8 cellular contexts compared by ENCODE assay signal in genomic region chr12:101280006-101280505, GRCh38. TPM values are rescaled to one million over a fixed set of nuclear protein-coding genes. Genes with fewer than 3 reads are reported as not detected.
DNase-seq lines count a peak whose midpoint lies in the region; ATAC-seq, FAIRE-seq and TF ChIP-seq lines count a peak whose summit lies in the region.

UTP20 (plus strand) TSS chr12:101280105; CDS start chr12:101280283, 178 bp downstream.

- peaks cover 4% of the 10 kb centered on the region; the same call in 1 of the 2 replicates for H3K79me2 ChIP-seq in H9 (ENCODE audit: insufficient read depth, low read length)
- H3K79me2 ChIP-seq in neural cell (replicated peaks; ENCODE audit: insufficient read depth, low read length) = no peaks in the 10 kb centered on the region

- H3K9me3 ChIP-seq in H9 (ENCODE audit: control insufficient read depth, low read depth, low read length) (no peaks in the 10 kb centered on the region), neural cell (ENCODE audit: low read length) (no peaks in the 10 kb centered on the region)

- peak; percentile 99 for ATAC-seq in stimulated activated naive CD8-positive, alpha-beta T cell treated with anti-CD3 and anti-CD28 coated beads, Interleukin-15, amount 100 ng/mL, for 72 hours

- H3K4me1 Mint-ChIP-seq in H9 = 0 out of 4 replicates have a peak, but pooled peaks cover 0 to 4% of the 10 kb centered on the region in 2 experiments
- H3K4me1 Mint-ChIP-seq in stimulated activated naive CD8-positive, alpha-beta T cell treated with anti-CD3 and anti-CD28 coated beads, Interleukin-15, amount 100 ng/mL, for 72 hours = peaks cover 10% of the 10 kb centered on the region

- H3K4me3 ChIP-seq in neural cell (ENCODE audit: low read length) = peak within 1 kb of the TSS; percentile 94

- no peak within 1 kb of the TSS for H3T11ph ChIP-seq in H9 (ENCODE audit: low read length)

- H2BK5ac ChIP-seq in H9 (ENCODE audit: insufficient read length, low read length) = no peak within 1 kb of the TSS

- no peaks in the 10 kb centered on the region for H3F3A ChIP-seq in neural cell (ENCODE audit: insufficient read depth, low read length, poor library complexity, severe bottlenecking)

- no peak within 1 kb of the TSS for H3K27ac ChIP-seq in H9 (ENCODE audit: insufficient read length, low read depth, low read length)
- peak within 1 kb of the TSS; percentile 43 for H3K27ac ChIP-seq in neural cell (ENCODE audit: low read length)

- peak within 1 kb of the TSS; percentile 93 for H3K14ac ChIP-seq in H9 (ENCODE audit: insufficient read depth, low read length)

- no peak within 1 kb of the TSS for H3K23ac ChIP-seq in H9 (ENCODE audit: insufficient read length, low read depth, low read length)

- no peak within 1 kb of the TSS for H2BK15ac ChIP-seq in H9 (ENCODE audit: low read depth, low read length)

- peaks cover 3% of the 10 kb centered on the region; the same call in 1 of the 2 replicates for H3K27me3 Mint-ChIP-seq in H9 (ENCODE audit: low read depth)
- H3K27me3 Mint-ChIP-seq in stimulated activated naive CD8-positive, alpha-beta T cell treated with anti-CD3 and anti-CD28 coated beads, Interleukin-15, amount 100 ng/mL, for 72 hours = peaks cover 21% of the 10 kb centered on the region

- H3K4me2 ChIP-seq in H9 (ENCODE audit: insufficient read depth, insufficient read length, low read length) (peak within 1 kb of the TSS; percentile 86), neural cell (ENCODE audit: low read length) (peak within 1 kb of the TSS; percentile 58)

- peak within 1 kb of the TSS; percentile 98 for H3K9ac ChIP-seq in H9 (ENCODE audit: extremely low read depth, insufficient read length, low read length)
- peak within 1 kb of the TSS; percentile 62 for H3K9ac ChIP-seq in neural cell (ENCODE audit: low read length)

- H3K36me3 ChIP-seq in neural cell (ENCODE audit: insufficient read depth, low read length) = no peaks in the 10 kb centered on the region

- H2BK12ac ChIP-seq in H9 (ENCODE audit: insufficient read length, low read depth, low read length) = no peak within 1 kb of the TSS

- H2BK120ac ChIP-seq in H9 (ENCODE audit: low read depth, low read length, poor library complexity, severe bottlenecking) = no peak within 1 kb of the TSS

- no peak within 1 kb of the TSS for H2AK5ac ChIP-seq in H9 (ENCODE audit: insufficient read length, low read length)

- H2AFZ ChIP-seq in H9 (ENCODE audit: low read length) (peak within 1 kb of the TSS; percentile 78), neural cell (ENCODE audit: low read depth, low read length) (peak within 1 kb of the TSS; percentile 75)

- H4K20me1 ChIP-seq in H9 (ENCODE audit: control insufficient read depth, insufficient read depth, insufficient read length) (no peaks in the 10 kb centered on the region), neural cell (ENCODE audit: insufficient read depth) (no peaks in the 10 kb centered on the region)

- FAIRE-seq in G401.6 (lab: Jason Lieb, UNC) = peak; percentile 95

- peaks cover 0 to 24% (median 0%) of the 10 kb centered on the region in 3 experiments; a peak in 4 of 7 replicates for H3K36me3 Mint-ChIP-seq in H9 (ENCODE audit: insufficient read depth in 1 of 3, low read depth in 3 of 3)

- H3K27ac Mint-ChIP-seq in H9 = peak within 1 kb of the TSS; percentile 82 to 99 (median 98)
- H3K27ac Mint-ChIP-seq in stimulated activated naive CD8-positive, alpha-beta T cell treated with anti-CD3 and anti-CD28 coated beads, Interleukin-15, amount 100 ng/mL, for 72 hours = peak within 1 kb of the TSS; percentile 89 to 98

- peak within 1 kb of the TSS; percentile 96 for H3K4me3 Mint-ChIP-seq in H9
- peak within 1 kb of the TSS; percentile 92 to 94 for H3K4me3 Mint-ChIP-seq in stimulated activated naive CD8-positive, alpha-beta T cell treated with anti-CD3 and anti-CD28 coated beads, Interleukin-15, amount 100 ng/mL, for 72 hours

- H3K23me2 ChIP-seq in H9 (ENCODE audit: insufficient read length, low read depth, low read length, poor library complexity, severe bottlenecking) = peaks cover 3% of the 10 kb centered on the region

- peak; percentile 94 for DNase-seq in H9
- DNase-seq in M059J (ENCODE audit: low read depth) = peak; percentile 83
- DNase-seq in SHP77 treated with DMSO at 0.1 percent for 48 hours (lab: John Stamatoyannopoulos, UW) = peak; percentile 58
- DNase-seq in activated effector memory CD4-positive, alpha-beta T cell treated with Interleukin-2 at 50 U/mL for 16 hours = peak; percentile 89
- DNase-seq in fibroblast of the conjunctiva (ENCODE audit: low read depth) = peak; percentile 71
- DNase-seq in stimulated activated naive CD8-positive, alpha-beta T cell treated with anti-CD3 and anti-CD28 coated beads, Interleukin-15, amount 100 ng/mL, for 72 hours = peak; percentile 90 to 93

- no peak within 1 kb of the TSS for H4K91ac ChIP-seq in H9 (ENCODE audit: insufficient read length, low read depth, low read length)

- no peak for TF ChIP-seq EP300 in neural cell (conservative IDR thresholded peaks at IDR 0.05; ENCODE audit: poor library complexity, severe bottlenecking)

- peak within 1 kb of the TSS; percentile 11 for H4K8ac ChIP-seq in H9 (replicated peaks; ENCODE audit: insufficient read length, low read depth, low read length)

- H3K79me1 ChIP-seq in H9 (ENCODE audit: insufficient read depth, low read depth, low read length, poor library complexity, severe bottlenecking) = no peaks in the 10 kb centered on the region

- no peaks in the 10 kb centered on the region for H3K9me3 Mint-ChIP-seq in H9
- no peaks in the 10 kb centered on the region for H3K9me3 Mint-ChIP-seq in stimulated activated naive CD8-positive, alpha-beta T cell treated with anti-CD3 and anti-CD28 coated beads, Interleukin-15, amount 100 ng/mL, for 72 hours

- H3K4me1 ChIP-seq in H9 (ENCODE audit: insufficient read depth, low read length) = no peaks in the 10 kb centered on the region

- H3K27me3 ChIP-seq in H9 (ENCODE audit: insufficient read depth, low read length) (no peaks in the 10 kb centered on the region), neural cell (ENCODE audit: insufficient read depth, low read depth, low read length) (no peaks in the 10 kb centered on the region)

- TF ChIP-seq CTCF in H9 (conservative IDR thresholded peaks at IDR 0.05) = no peak
- TF ChIP-seq CTCF in neural cell (IDR thresholded peaks at IDR 0.05; ENCODE audit: poor library complexity, severe bottlenecking) = peak; percentile 35

- peak; percentile 65 for TF ChIP-seq RAD21 in neural cell (conservative IDR thresholded peaks at IDR 0.05)

- no peak within 1 kb of the TSS for H2BK20ac ChIP-seq in H9 (ENCODE audit: low read depth, low read length, poor library complexity, severe bottlenecking)

- H4K5ac ChIP-seq in H9 (ENCODE audit: insufficient read length, low read depth, low read length) = no peak within 1 kb of the TSS

- no CpG with 5 or more reads among the region's 34 CpGs for WGBS in H9 (ENCODE audit: extremely low coverage, insufficient read length, low lambda C conversion rate)

- H3K4ac ChIP-seq in H9 (ENCODE audit: low read depth, low read length) = no peak within 1 kb of the TSS

- no peak within 1 kb of the TSS for H3K56ac ChIP-seq in H9 (ENCODE audit: insufficient read length, low read depth, low read length)

- no peaks in the 10 kb centered on the region for H3K9me2 ChIP-seq in neural cell (ENCODE audit: insufficient read depth, low read length)

- peak within 1 kb of the TSS; percentile 39 for H3K18ac ChIP-seq in H9 (ENCODE audit: insufficient read length, low read depth, low read length)

TF ChIP-seq in neural cell, 6 proteins besides CTCF, POLR2A, EP300 and RAD21:
- TF ChIP-seq SMC3 (conservative IDR thresholded peaks at IDR 0.05; ENCODE audit: poor library complexity) = peak; percentile 70
- no peak for TF ChIP-seq EZH2 (IDR thresholded peaks at IDR 0.05; ENCODE audit: borderline replicate concordance, insufficient read depth, low read length, poor library complexity, severe bottlenecking)
- peak; percentile 100 for TF ChIP-seq MXI1 (conservative IDR thresholded peaks at IDR 0.05; ENCODE audit: poor library complexity, severe bottlenecking)
- TF ChIP-seq POLR2AphosphoS5 (IDR thresholded peaks at IDR 0.05) = peak; percentile 80
- TF ChIP-seq REST (IDR thresholded peaks at IDR 0.05; ENCODE audit: borderline replicate concordance) = peak; percentile 58
- TF ChIP-seq TAF1 (IDR thresholded peaks at IDR 0.05; ENCODE audit: low read depth) = peak; percentile 65

RNA-seq across cellular contexts. Expression of gene UTP20, which starts in this region (rescaled TPM):
- total RNA-seq in H9 (2021) = 35.3 and 38.3 TPM in 2 replicates
- 10.5 and 13.1 TPM in 2 replicates for total RNA-seq in M059J (2014; rRNA removed; shearing (Covaris generic))
- polyA plus RNA-seq in neural cell = 2.6 and 3.0 TPM in 2 replicates
- polyA minus RNA-seq in neural cell = 10.0 and 11.5 TPM in 2 replicates
